ENCODE assay signal across 10 cellular contexts in genomic region chr12:104588048-104588942, GRCh38.
A peak's percentile ranks its signal among the peaks of the same experiment; 100 is the strongest.
DNase-seq lines count a peak whose midpoint lies in the region; ATAC-seq and TF ChIP-seq lines count a peak whose summit lies in the region.
"Had no signal": no experiment of that assay in that cellular context is flagged by ENCODE, and none has a peak within 500 bp of the region (broad histone marks: within the 10 kb centered on the region; RNA-seq: fewer than 3 reads in every experiment).

No MANE protein-coding gene starts in this region.

- ATAC-seq in central memory CD8-positive, alpha-beta T cell (replicated peaks; ENCODE audit: extremely low read depth, poor library complexity, severe bottlenecking), result no peak
- no peak for ATAC-seq in HG03039 (IDR thresholded peaks at IDR 0.05; ENCODE audit: unreplicated experiment)
- ATAC-seq: right lobe of liver had no signal

- H3K4me1 Mint-ChIP-seq in central memory CD8-positive, alpha-beta T cell, result peaks cover 68% of the 10 kb centered on the region
- peaks cover 35% of the 10 kb centered on the region for H3K4me1 Mint-ChIP-seq in nephron

- peaks cover 14% of the 10 kb centered on the region for H3K36me3 Mint-ChIP-seq in central memory CD8-positive, alpha-beta T cell (ENCODE audit: insufficient read depth)
- no peaks in the 10 kb centered on the region for H3K36me3 Mint-ChIP-seq in nephron (ENCODE audit: low read depth)

- H3K27ac Mint-ChIP-seq in central memory CD8-positive, alpha-beta T cell (ENCODE audit: low read depth), result peak overlapping the region; percentile 80
- H3K27ac Mint-ChIP-seq in nephron, result peak overlapping the region; percentile 45 to 87 (median 73)

- H3K4me3 Mint-ChIP-seq in central memory CD8-positive, alpha-beta T cell, result no peak overlapping the region
- no peak overlapping the region for H3K4me3 Mint-ChIP-seq in nephron

- H3K27me3 Mint-ChIP-seq in central memory CD8-positive, alpha-beta T cell, result no peaks in the 10 kb centered on the region
- peaks cover 5% of the 10 kb centered on the region for H3K27me3 Mint-ChIP-seq in nephron (ENCODE audit: low read depth)

- H3K9me3 Mint-ChIP-seq in central memory CD8-positive, alpha-beta T cell, result no peaks in the 10 kb centered on the region
- H3K9me3 Mint-ChIP-seq in nephron, result no peaks in the 10 kb centered on the region

- no peak for TF ChIP-seq CTCF in nephron (IDR thresholded peaks at IDR 0.05; ENCODE audit: unreplicated experiment in 3 of 3)

- DNase-seq in Daoy (ENCODE audit: low read depth) (peak; percentile 94), LoVo (ENCODE audit: low spot score) (peak; percentile 87), COLO668 (lab: John Stamatoyannopoulos, UW; ENCODE audit: unreplicated experiment) (no peak), 8988T (no peak), NCI-H345 (lab: John Stamatoyannopoulos, UW) (no peak)
- no peak for DNase-seq in central memory CD8-positive, alpha-beta T cell (ENCODE audit: low spot score in 2 of 2)
- DNase-seq: NCI-H1436 treated with DMSO at 0.1 percent for 48 hours, right lobe of liver had no signal

Comparison
In these comparisons a context has a peak if more than half of its experiments do, and no peak if none do; other contexts are left out.
1. DNase-seq: peak in Daoy (single experiment) and LoVo (single experiment); none in central memory CD8-positive, alpha-beta T cell (0 of 2), COLO668 (single experiment), 8988T (single experiment) and NCI-H345 (single experiment).